Comparison of ENCODE assay signal across 4 cellular contexts in the genomic region with DNA sequence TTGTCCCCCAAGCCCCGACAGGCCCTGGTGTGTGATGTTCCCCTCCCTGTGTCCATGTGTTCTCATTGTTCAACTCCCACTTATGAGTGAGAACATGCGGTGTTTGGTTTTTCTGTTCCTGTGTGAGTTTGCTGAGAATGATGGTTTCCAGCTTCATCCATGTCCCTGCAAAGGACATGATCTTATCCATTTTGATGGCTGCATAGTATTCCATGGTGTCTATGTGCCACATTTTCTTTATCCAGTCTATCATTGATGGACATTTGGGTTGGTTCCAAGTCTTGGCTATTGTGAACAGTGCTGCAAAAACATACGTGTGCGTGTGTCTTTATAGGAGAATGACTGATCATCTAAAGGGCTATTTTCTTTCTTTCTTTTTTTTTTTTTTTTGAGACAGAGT. TPM values are rescaled to one million over a fixed set of nuclear protein-coding genes. Genes with fewer than 3 reads are reported as not detected.
"Had no signal": no experiment of that assay in that cellular context is flagged by ENCODE, and none has a peak within 500 bp of the region (broad histone marks: within the 10 kb centered on the region; RNA-seq: fewer than 3 reads in every experiment).

No MANE protein-coding gene starts in this region.

RNA-seq across cellular contexts. Expression of gene IL3RA, which starts 4.2 kb away (rescaled TPM):
- total RNA-seq: activated CD8-positive, alpha-beta memory T cell treated with anti-CD3 and anti-CD28 coated beads for 36 hours; activated CD8-positive, alpha-beta T cell treated with anti-CD3 and anti-CD28 coated beads for 36 hours; activated naive CD4-positive, alpha-beta T cell treated with anti-CD3 and anti-CD28 coated beads for 36 hours; astrocyte had no signal
